In the genomic region with DNA sequence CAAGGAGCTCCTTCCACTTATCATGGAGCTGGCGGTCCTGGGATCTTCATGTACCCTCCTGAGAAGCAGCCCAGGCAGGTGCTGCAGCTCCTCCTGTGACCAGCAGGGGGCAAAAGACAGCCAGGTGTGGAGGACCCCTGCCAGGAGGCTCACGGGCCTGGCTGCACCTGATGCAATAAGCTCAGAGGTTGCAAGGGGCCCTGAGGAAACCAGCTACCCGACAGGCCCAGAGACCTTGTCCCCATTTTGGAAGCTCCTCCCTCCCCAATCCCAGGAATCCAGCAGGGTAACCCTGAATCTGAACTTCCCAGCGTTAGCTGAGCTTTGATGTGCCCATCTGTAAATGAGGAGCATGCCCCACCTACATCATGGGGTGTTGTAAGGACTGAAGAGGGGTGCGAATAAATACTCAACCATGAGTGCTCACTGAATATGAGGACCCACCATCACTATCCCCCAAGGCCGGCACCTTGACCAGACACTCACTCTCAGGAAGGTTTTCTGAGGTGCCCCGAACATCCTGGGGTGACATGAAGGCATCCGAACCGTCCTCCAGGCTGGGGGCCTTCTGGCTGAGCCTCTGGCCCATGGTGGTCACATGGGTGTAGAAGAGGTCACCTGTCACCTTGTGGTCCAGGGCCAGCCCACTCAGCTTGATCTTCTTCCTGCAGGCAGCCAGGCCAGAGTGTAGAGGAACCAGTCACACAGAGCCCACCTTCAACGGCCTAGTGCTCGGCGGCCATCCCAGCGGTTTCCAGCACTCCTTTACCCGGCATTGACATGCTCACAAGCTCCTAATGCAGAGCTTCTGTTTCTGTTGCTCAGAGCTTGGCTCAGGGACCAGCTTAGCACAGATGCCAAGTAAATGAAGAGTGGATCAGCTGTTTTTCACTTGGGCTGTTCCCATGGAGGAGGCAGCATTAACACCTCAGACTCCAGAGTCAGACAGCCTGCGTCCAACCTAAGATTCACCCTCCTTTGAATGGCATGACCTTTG, we compare ENCODE assay signal across 1 cellular context.
TF ChIP-seq lines count a peak whose summit lies in the region.

No MANE protein-coding gene starts in this region.

TF ChIP-seq in K562, 482 proteins besides CTCF, POLR2A, EP300 and RAD21 (continued from another document and continues in another):
- TF ChIP-seq, protein P1, sequence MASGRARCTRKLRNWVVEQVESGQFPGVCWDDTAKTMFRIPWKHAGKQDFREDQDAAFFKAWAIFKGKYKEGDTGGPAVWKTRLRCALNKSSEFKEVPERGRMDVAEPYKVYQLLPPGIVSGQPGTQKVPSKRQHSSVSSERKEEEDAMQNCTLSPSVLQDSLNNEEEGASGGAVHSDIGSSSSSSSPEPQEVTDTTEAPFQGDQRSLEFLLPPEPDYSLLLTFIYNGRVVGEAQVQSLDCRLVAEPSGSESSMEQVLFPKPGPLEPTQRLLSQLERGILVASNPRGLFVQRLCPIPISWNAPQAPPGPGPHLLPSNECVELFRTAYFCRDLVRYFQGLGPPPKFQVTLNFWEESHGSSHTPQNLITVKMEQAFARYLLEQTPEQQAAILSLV (tag; IDR thresholded peaks at IDR 0.05) = peak; percentile 82
- TF ChIP-seq ZNF444 (CRISPR knock-in tag; IDR thresholded peaks at IDR 0.05) (no peak), ZNF780A (CRISPR knock-in tag; IDR thresholded peaks at IDR 0.05) (no peak), KDM4B (IDR thresholded peaks at IDR 0.05; ENCODE audit: borderline replicate concordance in 2 of 2, low read depth in 1 of 2) (no peak), RBFOX2 (IDR thresholded peaks at IDR 0.05; ENCODE audit: low read depth, low read length) (peak; percentile 50), ZNF212 (CRISPR knock-in tag; IDR thresholded peaks at IDR 0.05) (no peak), MECOM (CRISPR knock-in tag; IDR thresholded peaks at IDR 0.05) (peak; percentile 54), CCNT2 (IDR thresholded peaks at IDR 0.05; ENCODE audit: borderline replicate concordance, extremely low read depth, insufficient read length, low read depth, low read length) (no peak), NCOA2 (IDR thresholded peaks at IDR 0.05; ENCODE audit: partially characterized antibody in 2 of 2) (no peak), PURB (CRISPR knock-in tag; IDR thresholded peaks at IDR 0.05; ENCODE audit: low read depth) (no peak), MCM3 (IDR thresholded peaks at IDR 0.05) (no peak), HDGF (IDR thresholded peaks at IDR 0.05) (no peak), ZC3H8 (IDR thresholded peaks at IDR 0.05) (no peak), POLR2B (IDR thresholded peaks at IDR 0.05; ENCODE audit: low read depth, partially characterized antibody) (no peak), ELF4 (CRISPR knock-in tag; IDR thresholded peaks at IDR 0.05) (0 out of 2 replicates have a peak, but pooled peaks have one; percentile 22), SP2 (IDR thresholded peaks at IDR 0.05; ENCODE audit: extremely low read depth, low read depth, low read length, poor library complexity, severe bottlenecking) (no peak), GTF2A2 (tag; IDR thresholded peaks at IDR 0.05) (no peak), BACH1 (tag; IDR thresholded peaks at IDR 0.05) (peak; percentile 83), ZBTB17 (CRISPR knock-in tag; IDR thresholded peaks at IDR 0.05) (peak; percentile 63; the same call in 1 of the 2 replicates), KDM2B (CRISPR knock-in tag; IDR thresholded peaks at IDR 0.05) (no peak), PTRF (tag; IDR thresholded peaks at IDR 0.05) (0 out of 2 replicates have a peak, but pooled peaks have one; percentile 47), SRSF3 (IDR thresholded peaks at IDR 0.05; ENCODE audit: insufficient read depth, low read length) (peak; percentile 89; the same call in 1 of the 2 replicates), SMAD4 (CRISPR knock-in tag; conservative IDR thresholded peaks at IDR 0.05) (peak; percentile 94), ESRRB (CRISPR knock-in tag; IDR thresholded peaks at IDR 0.05; ENCODE audit: borderline replicate concordance) (no peak), FOXJ2 (tag; IDR thresholded peaks at IDR 0.05) (no peak), GABPA (tag; conservative IDR thresholded peaks at IDR 0.05; ENCODE audit: low read depth) (peak; percentile 29; the same call in 1 of the 2 replicates), ZNF263 (CRISPR knock-in tag; IDR thresholded peaks at IDR 0.05; ENCODE audit: borderline replicate concordance) (0 out of 2 replicates have a peak, but pooled peaks have one; percentile 18), SETDB1 (IDR thresholded peaks at IDR 0.05; ENCODE audit: low read length) (no peak)
- TF ChIP-seq, protein P2, sequence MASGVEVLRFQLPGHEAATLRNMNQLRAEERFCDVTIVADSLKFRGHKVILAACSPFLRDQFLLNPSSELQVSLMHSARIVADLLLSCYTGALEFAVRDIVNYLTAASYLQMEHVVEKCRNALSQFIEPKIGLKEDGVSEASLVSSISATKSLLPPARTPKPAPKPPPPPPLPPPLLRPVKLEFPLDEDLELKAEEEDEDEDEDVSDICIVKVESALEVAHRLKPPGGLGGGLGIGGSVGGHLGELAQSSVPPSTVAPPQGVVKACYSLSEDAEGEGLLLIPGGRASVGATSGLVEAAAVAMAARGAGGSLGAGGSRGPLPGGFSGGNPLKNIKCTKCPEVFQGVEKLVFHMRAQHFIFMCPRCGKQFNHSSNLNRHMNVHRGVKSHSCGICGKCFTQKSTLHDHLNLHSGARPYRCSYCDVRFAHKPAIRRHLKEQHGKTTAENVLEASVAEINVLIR (CRISPR knock-in tag; IDR thresholded peaks at IDR 0.05) = no peak
- TF ChIP-seq, protein P3, sequence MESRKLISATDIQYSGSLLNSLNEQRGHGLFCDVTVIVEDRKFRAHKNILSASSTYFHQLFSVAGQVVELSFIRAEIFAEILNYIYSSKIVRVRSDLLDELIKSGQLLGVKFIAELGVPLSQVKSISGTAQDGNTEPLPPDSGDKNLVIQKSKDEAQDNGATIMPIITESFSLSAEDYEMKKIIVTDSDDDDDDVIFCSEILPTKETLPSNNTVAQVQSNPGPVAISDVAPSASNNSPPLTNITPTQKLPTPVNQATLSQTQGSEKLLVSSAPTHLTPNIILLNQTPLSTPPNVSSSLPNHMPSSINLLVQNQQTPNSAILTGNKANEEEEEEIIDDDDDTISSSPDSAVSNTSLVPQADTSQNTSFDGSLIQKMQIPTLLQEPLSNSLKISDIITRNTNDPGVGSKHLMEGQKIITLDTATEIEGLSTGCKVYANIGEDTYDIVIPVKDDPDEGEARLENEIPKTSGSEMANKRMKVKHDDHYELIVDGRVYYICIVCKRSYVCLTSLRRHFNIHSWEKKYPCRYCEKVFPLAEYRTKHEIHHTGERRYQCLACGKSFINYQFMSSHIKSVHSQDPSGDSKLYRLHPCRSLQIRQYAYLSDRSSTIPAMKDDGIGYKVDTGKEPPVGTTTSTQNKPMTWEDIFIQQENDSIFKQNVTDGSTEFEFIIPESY (CRISPR knock-in tag; IDR thresholded peaks at IDR 0.05) = no peak
- TF ChIP-seq, protein P4, sequence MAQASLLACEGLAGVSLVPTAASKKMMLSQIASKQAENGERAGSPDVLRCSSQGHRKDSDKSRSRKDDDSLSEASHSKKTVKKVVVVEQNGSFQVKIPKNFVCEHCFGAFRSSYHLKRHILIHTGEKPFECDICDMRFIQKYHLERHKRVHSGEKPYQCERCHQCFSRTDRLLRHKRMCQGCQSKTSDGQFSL (CRISPR knock-in tag; IDR thresholded peaks at IDR 0.05) = peak; percentile 47; the same call in 1 of the 2 replicates
- TF ChIP-seq, protein P4 (tag; IDR thresholded peaks at IDR 0.05) = no peak
- TF ChIP-seq, protein P5, sequence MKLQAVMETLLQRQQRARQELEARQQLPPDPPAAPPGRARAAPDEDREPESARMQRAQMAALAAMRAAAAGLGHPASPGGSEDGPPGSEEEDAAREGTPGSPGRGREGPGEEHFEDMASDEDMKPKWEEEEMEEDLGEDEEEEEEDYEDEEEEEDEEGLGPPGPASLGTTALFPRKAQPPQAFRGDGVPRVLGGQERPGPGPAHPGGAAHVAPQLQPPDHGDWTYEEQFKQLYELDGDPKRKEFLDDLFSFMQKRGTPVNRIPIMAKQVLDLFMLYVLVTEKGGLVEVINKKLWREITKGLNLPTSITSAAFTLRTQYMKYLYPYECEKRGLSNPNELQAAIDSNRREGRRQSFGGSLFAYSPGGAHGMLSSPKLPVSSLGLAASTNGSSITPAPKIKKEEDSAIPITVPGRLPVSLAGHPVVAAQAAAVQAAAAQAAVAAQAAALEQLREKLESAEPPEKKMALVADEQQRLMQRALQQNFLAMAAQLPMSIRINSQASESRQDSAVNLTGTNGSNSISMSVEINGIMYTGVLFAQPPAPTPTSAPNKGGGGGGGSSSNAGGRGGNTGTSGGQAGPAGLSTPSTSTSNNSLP (IDR thresholded peaks at IDR 0.05; ENCODE audit: borderline replicate concordance, low read depth, low read length) = no peak
- TF ChIP-seq, protein P6, sequence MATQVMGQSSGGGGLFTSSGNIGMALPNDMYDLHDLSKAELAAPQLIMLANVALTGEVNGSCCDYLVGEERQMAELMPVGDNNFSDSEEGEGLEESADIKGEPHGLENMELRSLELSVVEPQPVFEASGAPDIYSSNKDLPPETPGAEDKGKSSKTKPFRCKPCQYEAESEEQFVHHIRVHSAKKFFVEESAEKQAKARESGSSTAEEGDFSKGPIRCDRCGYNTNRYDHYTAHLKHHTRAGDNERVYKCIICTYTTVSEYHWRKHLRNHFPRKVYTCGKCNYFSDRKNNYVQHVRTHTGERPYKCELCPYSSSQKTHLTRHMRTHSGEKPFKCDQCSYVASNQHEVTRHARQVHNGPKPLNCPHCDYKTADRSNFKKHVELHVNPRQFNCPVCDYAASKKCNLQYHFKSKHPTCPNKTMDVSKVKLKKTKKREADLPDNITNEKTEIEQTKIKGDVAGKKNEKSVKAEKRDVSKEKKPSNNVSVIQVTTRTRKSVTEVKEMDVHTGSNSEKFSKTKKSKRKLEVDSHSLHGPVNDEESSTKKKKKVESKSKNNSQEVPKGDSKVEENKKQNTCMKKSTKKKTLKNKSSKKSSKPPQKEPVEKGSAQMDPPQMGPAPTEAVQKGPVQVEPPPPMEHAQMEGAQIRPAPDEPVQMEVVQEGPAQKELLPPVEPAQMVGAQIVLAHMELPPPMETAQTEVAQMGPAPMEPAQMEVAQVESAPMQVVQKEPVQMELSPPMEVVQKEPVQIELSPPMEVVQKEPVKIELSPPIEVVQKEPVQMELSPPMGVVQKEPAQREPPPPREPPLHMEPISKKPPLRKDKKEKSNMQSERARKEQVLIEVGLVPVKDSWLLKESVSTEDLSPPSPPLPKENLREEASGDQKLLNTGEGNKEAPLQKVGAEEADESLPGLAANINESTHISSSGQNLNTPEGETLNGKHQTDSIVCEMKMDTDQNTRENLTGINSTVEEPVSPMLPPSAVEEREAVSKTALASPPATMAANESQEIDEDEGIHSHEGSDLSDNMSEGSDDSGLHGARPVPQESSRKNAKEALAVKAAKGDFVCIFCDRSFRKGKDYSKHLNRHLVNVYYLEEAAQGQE (CRISPR knock-in tag; IDR thresholded peaks at IDR 0.05; ENCODE audit: low read depth) = no peak
- TF ChIP-seq, protein P7, sequence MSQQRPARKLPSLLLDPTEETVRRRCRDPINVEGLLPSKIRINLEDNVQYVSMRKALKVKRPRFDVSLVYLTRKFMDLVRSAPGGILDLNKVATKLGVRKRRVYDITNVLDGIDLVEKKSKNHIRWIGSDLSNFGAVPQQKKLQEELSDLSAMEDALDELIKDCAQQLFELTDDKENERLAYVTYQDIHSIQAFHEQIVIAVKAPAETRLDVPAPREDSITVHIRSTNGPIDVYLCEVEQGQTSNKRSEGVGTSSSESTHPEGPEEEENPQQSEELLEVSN (IDR thresholded peaks at IDR 0.05; ENCODE audit: borderline replicate concordance in 1 of 2, extremely low read depth in 1 of 2, insufficient read depth in 1 of 2, insufficient read length in 1 of 2, low read depth in 1 of 2, low read length in 1 of 2, poor library complexity in 1 of 2, severe bottlenecking in 1 of 2) = no peak
- TF ChIP-seq, protein P8, sequence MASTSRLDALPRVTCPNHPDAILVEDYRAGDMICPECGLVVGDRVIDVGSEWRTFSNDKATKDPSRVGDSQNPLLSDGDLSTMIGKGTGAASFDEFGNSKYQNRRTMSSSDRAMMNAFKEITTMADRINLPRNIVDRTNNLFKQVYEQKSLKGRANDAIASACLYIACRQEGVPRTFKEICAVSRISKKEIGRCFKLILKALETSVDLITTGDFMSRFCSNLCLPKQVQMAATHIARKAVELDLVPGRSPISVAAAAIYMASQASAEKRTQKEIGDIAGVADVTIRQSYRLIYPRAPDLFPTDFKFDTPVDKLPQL (IDR thresholded peaks at IDR 0.05; ENCODE audit: extremely low read depth, insufficient read length) = no peak
- TF ChIP-seq, protein P9, sequence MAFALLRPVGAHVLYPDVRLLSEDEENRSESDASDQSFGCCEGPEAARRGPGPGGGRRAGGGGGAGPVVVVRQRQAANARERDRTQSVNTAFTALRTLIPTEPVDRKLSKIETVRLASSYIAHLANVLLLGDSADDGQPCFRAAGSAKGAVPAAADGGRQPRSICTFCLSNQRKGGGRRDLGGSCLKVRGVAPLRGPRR (CRISPR knock-in tag; IDR thresholded peaks at IDR 0.05) = peak; percentile 91
- TF ChIP-seq, protein P10, sequence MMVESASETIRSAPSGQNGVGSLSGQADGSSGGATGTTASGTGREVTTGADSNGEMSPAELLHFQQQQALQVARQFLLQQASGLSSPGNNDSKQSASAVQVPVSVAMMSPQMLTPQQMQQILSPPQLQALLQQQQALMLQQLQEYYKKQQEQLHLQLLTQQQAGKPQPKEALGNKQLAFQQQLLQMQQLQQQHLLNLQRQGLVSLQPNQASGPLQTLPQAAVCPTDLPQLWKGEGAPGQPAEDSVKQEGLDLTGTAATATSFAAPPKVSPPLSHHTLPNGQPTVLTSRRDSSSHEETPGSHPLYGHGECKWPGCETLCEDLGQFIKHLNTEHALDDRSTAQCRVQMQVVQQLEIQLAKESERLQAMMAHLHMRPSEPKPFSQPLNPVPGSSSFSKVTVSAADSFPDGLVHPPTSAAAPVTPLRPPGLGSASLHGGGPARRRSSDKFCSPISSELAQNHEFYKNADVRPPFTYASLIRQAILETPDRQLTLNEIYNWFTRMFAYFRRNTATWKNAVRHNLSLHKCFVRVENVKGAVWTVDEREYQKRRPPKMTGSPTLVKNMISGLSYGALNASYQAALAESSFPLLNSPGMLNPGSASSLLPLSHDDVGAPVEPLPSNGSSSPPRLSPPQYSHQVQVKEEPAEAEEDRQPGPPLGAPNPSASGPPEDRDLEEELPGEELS (CRISPR knock-in tag; IDR thresholded peaks at IDR 0.05; ENCODE audit: borderline replicate concordance) = no peak
- TF ChIP-seq, protein P11, sequence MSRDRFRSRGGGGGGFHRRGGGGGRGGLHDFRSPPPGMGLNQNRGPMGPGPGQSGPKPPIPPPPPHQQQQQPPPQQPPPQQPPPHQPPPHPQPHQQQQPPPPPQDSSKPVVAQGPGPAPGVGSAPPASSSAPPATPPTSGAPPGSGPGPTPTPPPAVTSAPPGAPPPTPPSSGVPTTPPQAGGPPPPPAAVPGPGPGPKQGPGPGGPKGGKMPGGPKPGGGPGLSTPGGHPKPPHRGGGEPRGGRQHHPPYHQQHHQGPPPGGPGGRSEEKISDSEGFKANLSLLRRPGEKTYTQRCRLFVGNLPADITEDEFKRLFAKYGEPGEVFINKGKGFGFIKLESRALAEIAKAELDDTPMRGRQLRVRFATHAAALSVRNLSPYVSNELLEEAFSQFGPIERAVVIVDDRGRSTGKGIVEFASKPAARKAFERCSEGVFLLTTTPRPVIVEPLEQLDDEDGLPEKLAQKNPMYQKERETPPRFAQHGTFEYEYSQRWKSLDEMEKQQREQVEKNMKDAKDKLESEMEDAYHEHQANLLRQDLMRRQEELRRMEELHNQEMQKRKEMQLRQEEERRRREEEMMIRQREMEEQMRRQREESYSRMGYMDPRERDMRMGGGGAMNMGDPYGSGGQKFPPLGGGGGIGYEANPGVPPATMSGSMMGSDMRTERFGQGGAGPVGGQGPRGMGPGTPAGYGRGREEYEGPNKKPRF (IDR thresholded peaks at IDR 0.05; ENCODE audit: low read depth, low read length) = no peak
